In the genomic region with DNA sequence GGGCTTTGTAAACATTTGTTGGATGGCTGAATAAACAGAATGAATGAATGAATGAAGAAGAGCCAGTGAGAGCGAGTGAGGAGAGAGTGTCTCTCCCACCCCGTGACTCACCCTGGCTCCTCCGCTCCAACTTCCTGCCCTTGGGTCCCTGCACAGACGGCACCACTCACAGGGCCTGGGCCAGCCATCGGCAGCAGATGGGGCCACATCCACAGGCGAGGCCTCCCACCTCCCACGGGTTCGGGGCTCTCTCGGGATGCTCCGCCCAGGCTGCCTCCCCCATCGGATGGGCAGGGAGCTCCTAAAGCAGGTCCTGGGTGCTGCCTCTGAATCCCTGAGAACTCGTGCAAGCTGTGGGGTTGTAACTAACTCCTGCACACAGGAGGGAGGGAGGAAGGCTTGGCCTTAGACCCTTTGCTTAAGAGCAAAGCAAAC, we compare ENCODE assay signal across 1 cellular context.
TF ChIP-seq lines count a peak whose summit lies in the region.

No MANE protein-coding gene starts in this region.

TF ChIP-seq in IMR-90, 13 proteins besides CTCF, POLR2A, EP300 and RAD21 (continued from another document):
- TF ChIP-seq, protein P1, sequence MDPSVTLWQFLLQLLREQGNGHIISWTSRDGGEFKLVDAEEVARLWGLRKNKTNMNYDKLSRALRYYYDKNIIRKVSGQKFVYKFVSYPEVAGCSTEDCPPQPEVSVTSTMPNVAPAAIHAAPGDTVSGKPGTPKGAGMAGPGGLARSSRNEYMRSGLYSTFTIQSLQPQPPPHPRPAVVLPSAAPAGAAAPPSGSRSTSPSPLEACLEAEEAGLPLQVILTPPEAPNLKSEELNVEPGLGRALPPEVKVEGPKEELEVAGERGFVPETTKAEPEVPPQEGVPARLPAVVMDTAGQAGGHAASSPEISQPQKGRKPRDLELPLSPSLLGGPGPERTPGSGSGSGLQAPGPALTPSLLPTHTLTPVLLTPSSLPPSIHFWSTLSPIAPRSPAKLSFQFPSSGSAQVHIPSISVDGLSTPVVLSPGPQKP (IDR thresholded peaks at IDR 0.05; ENCODE audit: borderline replicate concordance, low read depth, low read length): no peak
- TF ChIP-seq SMC3 (IDR thresholded peaks at IDR 0.05; ENCODE audit: low read depth, low read length) (peak; percentile 36), MAZ (IDR thresholded peaks at IDR 0.05; ENCODE audit: borderline replicate concordance, low read depth, low read length) (peak; percentile 60; the same call in 1 of the 2 replicates)
TF ChIP-seq in IMR-90: peak in this region for 5.
